In the genomic region with DNA sequence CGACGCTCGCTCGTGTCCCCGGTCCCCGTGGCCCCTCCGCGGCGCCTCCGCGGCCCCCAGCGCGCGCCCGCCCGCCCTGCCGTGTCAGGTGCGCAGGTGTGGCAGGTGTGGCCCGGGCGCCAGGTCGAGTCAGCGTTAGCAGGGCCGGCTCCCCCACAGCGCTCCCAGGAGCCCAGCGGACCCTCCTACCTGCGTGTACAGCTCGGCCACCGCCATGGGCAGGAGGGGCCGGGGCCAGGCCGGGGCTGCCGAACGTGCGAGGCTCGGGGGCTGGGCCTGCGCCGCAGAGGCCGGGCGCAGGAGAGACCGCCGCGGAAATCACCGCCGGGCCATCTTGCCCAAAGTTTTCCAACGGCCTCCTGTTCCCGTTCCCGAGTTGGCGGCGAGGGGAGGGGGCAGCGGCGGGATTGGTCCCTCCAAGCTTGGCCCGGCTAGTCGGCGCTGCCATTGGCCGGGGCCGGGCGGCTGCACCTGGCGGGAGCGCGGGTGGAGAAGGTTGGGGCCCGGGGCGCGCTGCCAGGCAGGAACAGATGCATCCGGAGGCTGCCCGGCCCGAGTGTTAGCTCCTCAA, we compare ENCODE assay signal across 8 cellular contexts. TPM values are rescaled to one million over a fixed set of nuclear protein-coding genes. Genes with fewer than 3 reads are reported as not detected.
DNase-seq lines count a peak whose midpoint lies in the region; ATAC-seq and TF ChIP-seq lines count a peak whose summit lies in the region.

TSS of gene MYO5C (minus strand) at position 384 of the 571 bp plus-strand sequence. CDS start at position 216, 168 bp downstream.

- CTCF ChIA-PET in AG04450 (lab: Charles Lee) = no interaction called here

- peak within 1 kb of the TSS; percentile 47 for H3K4me3 ChIP-seq in AG04450 (ENCODE audit: low read depth, low read length)

- peaks cover 39% of the 10 kb centered on the region for H3K4me1 Mint-ChIP-seq in stimulated activated memory B cell treated with anti-CD40 and anti-IgM and Interleukin-4, amounts not matched to agents 10 μg/mL and 1 μg/mL and 100 μg/mL, for 72 hours

- H3K27me3 Mint-ChIP-seq in stimulated activated memory B cell treated with anti-CD40 and anti-IgM and Interleukin-4, amounts not matched to agents 10 μg/mL and 1 μg/mL and 100 μg/mL, for 72 hours = peaks cover 20% of the 10 kb centered on the region

- H3K36me3 Mint-ChIP-seq in stimulated activated memory B cell treated with anti-CD40 and anti-IgM and Interleukin-4, amounts not matched to agents 10 μg/mL and 1 μg/mL and 100 μg/mL, for 72 hours = peaks cover 4% of the 10 kb centered on the region

- H3K27ac Mint-ChIP-seq in stimulated activated memory B cell treated with anti-CD40 and anti-IgM and Interleukin-4, amounts not matched to agents 10 μg/mL and 1 μg/mL and 100 μg/mL, for 72 hours = no peak within 1 kb of the TSS

- H3K27ac ChIP-seq in AG04450 (ENCODE audit: low read depth, low read length) = no peak within 1 kb of the TSS
- peak within 1 kb of the TSS; percentile 52 for H3K27ac ChIP-seq in layer of hippocampus (ENCODE audit: low read depth, low read length)

- TF ChIP-seq CTCF in AG04450 (IDR thresholded peaks at IDR 0.05; ENCODE audit: low read depth, low read length) = no peak

- H3K4me3 Mint-ChIP-seq in stimulated activated memory B cell treated with anti-CD40 and anti-IgM and Interleukin-4, amounts not matched to agents 10 μg/mL and 1 μg/mL and 100 μg/mL, for 72 hours = peak within 1 kb of the TSS; percentile 52

- POLR2A ChIA-PET in AG04450 (lab: Yijun Ruan, JAX) = no interaction called here

- H3K27me3 ChIP-seq in AG04450 (ENCODE audit: control insufficient read depth, insufficient read depth, low read length) (peaks cover 34% of the 10 kb centered on the region), layer of hippocampus (ENCODE audit: control insufficient read depth, insufficient read depth, low read length) (peaks cover 3% of the 10 kb centered on the region)

- DNase-seq in AG04450 (ENCODE audit: low read depth, low spot score) = no peak
- peak; percentile 73 for DNase-seq in NCI-H526 treated with DMSO at 0.1 percent for 48 hours (lab: John Stamatoyannopoulos, UW)
- DNase-seq in cerebellar nuclear complex (lab: John Stamatoyannopoulos, UW) = peak; percentile 56 to 83
- DNase-seq in dedifferentiated amniotic fluid mesenchymal stem cell (ENCODE audit: extremely low spot score) = no peak
- DNase-seq in T1000 (lab: John Stamatoyannopoulos, UW) = no peak

- no peaks in the 10 kb centered on the region for H3K9me3 Mint-ChIP-seq in stimulated activated memory B cell treated with anti-CD40 and anti-IgM and Interleukin-4, amounts not matched to agents 10 μg/mL and 1 μg/mL and 100 μg/mL, for 72 hours

- H3K9me3 ChIP-seq in AG04450 (ENCODE audit: control insufficient read depth, insufficient read depth, low read length) = no peaks in the 10 kb centered on the region

- peak; percentile 50 for ATAC-seq in GM18868 (IDR thresholded peaks at IDR 0.05; ENCODE audit: unreplicated experiment)
- ATAC-seq in stimulated activated memory B cell treated with anti-CD40 and anti-IgM and Interleukin-4, amounts not matched to agents 10 μg/mL and 1 μg/mL and 100 μg/mL, for 72 hours = peak; percentile 17

RNA-seq across cellular contexts. Expression of gene MYO5C, which starts in this region (rescaled TPM):
- polyA plus RNA-seq in AG04450 (2011; rRNA removed) = 0.14 and 0.24 TPM in 2 replicates
- polyA minus RNA-seq in AG04450 (2011; rRNA and poly(A)+ RNA removed) = 0.22 and 0.28 TPM in 2 replicates

Comparison
In these comparisons a context has a peak if more than half of its experiments do, and no peak if none do; other contexts are left out.
1. DNase-seq: peak in NCI-H526 treated with DMSO at 0.1 percent for 48 hours (single experiment) and cerebellar nuclear complex (2 of 2); none in AG04450 (single experiment), dedifferentiated amniotic fluid mesenchymal stem cell (single experiment) and T1000 (single experiment).